In the genomic region with DNA sequence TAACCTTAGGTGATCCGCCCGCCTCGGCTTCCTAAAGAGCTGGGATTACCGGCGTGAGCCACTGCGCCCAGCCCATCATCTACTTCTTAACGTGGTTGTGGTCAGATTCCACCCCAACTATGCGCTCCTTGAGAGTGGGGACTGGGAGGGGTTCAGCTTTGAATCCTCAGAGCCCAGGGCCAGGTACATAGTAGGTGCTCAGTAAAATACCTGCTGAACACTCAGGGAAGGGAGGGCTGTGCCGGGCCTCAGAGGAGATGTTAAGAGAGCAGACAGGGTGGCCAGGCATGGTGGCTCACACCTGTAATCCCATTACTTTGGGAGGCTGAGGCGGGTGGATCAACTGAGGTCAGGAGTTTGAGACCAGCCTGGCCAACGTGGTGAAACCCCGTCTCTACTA, we compare ENCODE assay signal across 8 cellular contexts. TPM values are rescaled to one million over a fixed set of nuclear protein-coding genes. Genes with fewer than 3 reads are reported as not detected.
DNase-seq lines count a peak whose midpoint lies in the region; ATAC-seq lines count a peak whose summit lies in the region.

No MANE protein-coding gene starts in this region.

- H3K4me1 Mint-ChIP-seq in activated CD4-positive, alpha-beta T cell treated with anti-CD3 and anti-CD28 coated beads for 36 hours = peaks cover 64% of the 10 kb centered on the region
- H3K4me1 Mint-ChIP-seq in activated CD8-positive, alpha-beta T cell treated with anti-CD3 and anti-CD28 coated beads, Interleukin-2, amount 10 ng/mL, durations not matched to agents 7 days and 5 days (ENCODE audit: low read depth) = peaks cover 47% of the 10 kb centered on the region
- H3K4me1 Mint-ChIP-seq in immature natural killer cell = peaks cover 41 to 46% of the 10 kb centered on the region in 2 donors

- CTCF ChIA-PET in activated CD4-positive, alpha-beta T cell treated with anti-CD3 and anti-CD28 coated beads for 36 hours (lab: Charles Lee) = interaction anchor here (1.1 to 5.7 kb wide), 5 partner anchors 9 to 75 kb away, joined by 3 to 36 read pairs (median 6); a partner anchor contains a TSS
- CTCF ChIA-PET in activated CD8-positive, alpha-beta T cell treated with anti-CD3 and anti-CD28 coated beads, Interleukin-2, amount 10 ng/mL, durations not matched to agents 7 days and 5 days (lab: Charles Lee) = interaction anchor here (1.7 to 15.0 kb wide), 5 partner anchors 14 to 66 kb away, joined by 6 to 241 read pairs (median 26); a partner anchor contains a TSS

- H3K27ac ChIP-seq in stomach smooth muscle (ENCODE audit: low read length) = peak overlapping the region; percentile 94

- DNase-seq in activated CD4-positive, alpha-beta T cell treated with anti-CD3 and anti-CD28 coated beads for 36 hours = no peak
- no peak for DNase-seq in activated CD4-positive, alpha-beta T cell treated with anti-CD3 and anti-CD28 coated beads, Interleukin-2, amount 50 U/mL, for 48 hours
- DNase-seq in activated CD8-positive, alpha-beta T cell treated with anti-CD3 and anti-CD28 coated beads, Interleukin-2, amount 10 ng/mL, durations not matched to agents 7 days and 5 days = no peak
- DNase-seq in immature natural killer cell (no peak), NCI-H748 (lab: John Stamatoyannopoulos, UW; ENCODE audit: unreplicated experiment) (no peak)

- peaks cover 0 to 4% of the 10 kb centered on the region in 2 donors for H3K36me3 ChIP-seq in stomach smooth muscle (ENCODE audit: control insufficient read depth in 2 of 2, insufficient read depth in 2 of 2, low read length in 2 of 2)

- H3K4me1 ChIP-seq in stomach smooth muscle (ENCODE audit: control insufficient read depth, insufficient read depth, low read length) = peaks cover 46% of the 10 kb centered on the region

- no peaks in the 10 kb centered on the region for H3K27me3 Mint-ChIP-seq in activated CD4-positive, alpha-beta T cell treated with anti-CD3 and anti-CD28 coated beads for 36 hours
- no peaks in the 10 kb centered on the region for H3K27me3 Mint-ChIP-seq in activated CD8-positive, alpha-beta T cell treated with anti-CD3 and anti-CD28 coated beads, Interleukin-2, amount 10 ng/mL, durations not matched to agents 7 days and 5 days (ENCODE audit: low read depth)
- peaks cover 4 to 9% (median 5%) of the 10 kb centered on the region in 3 donors for H3K27me3 Mint-ChIP-seq in immature natural killer cell (ENCODE audit: low read depth in 3 of 3)

- no peak for ATAC-seq in activated CD4-positive, alpha-beta T cell treated with anti-CD3 and anti-CD28 coated beads for 36 hours
- ATAC-seq in activated CD8-positive, alpha-beta T cell treated with anti-CD3 and anti-CD28 coated beads, Interleukin-2, amount 10 ng/mL, durations not matched to agents 7 days and 5 days = no peak
- ATAC-seq in GM19328 (IDR thresholded peaks at IDR 0.05; ENCODE audit: unreplicated experiment) (no peak), GM21381 (IDR thresholded peaks at IDR 0.05; ENCODE audit: unreplicated experiment) (no peak)

- no peak overlapping the region for H3K4me3 ChIP-seq in stomach smooth muscle (ENCODE audit: low read length in 2 of 2)

- H3K9me3 ChIP-seq in stomach smooth muscle (ENCODE audit: control insufficient read depth in 2 of 2, low read length in 2 of 2) = no peaks in the 10 kb centered on the region

- H3K36me3 Mint-ChIP-seq in activated CD4-positive, alpha-beta T cell treated with anti-CD3 and anti-CD28 coated beads for 36 hours (ENCODE audit: low read depth) = peaks cover 7% of the 10 kb centered on the region
- H3K36me3 Mint-ChIP-seq in activated CD8-positive, alpha-beta T cell treated with anti-CD3 and anti-CD28 coated beads, Interleukin-2, amount 10 ng/mL, durations not matched to agents 7 days and 5 days (ENCODE audit: low read depth) = peaks cover 22% of the 10 kb centered on the region
- H3K36me3 Mint-ChIP-seq in immature natural killer cell = no peaks in the 10 kb centered on the region

- H3K4me3 Mint-ChIP-seq in activated CD4-positive, alpha-beta T cell treated with anti-CD3 and anti-CD28 coated beads for 36 hours = peak overlapping the region; percentile 17
- H3K4me3 Mint-ChIP-seq in activated CD8-positive, alpha-beta T cell treated with anti-CD3 and anti-CD28 coated beads, Interleukin-2, amount 10 ng/mL, durations not matched to agents 7 days and 5 days = peak overlapping the region; percentile 58
- peak overlapping the region; percentile 54 to 97 (median 61) for H3K4me3 Mint-ChIP-seq in immature natural killer cell

- POLR2A ChIA-PET in activated CD4-positive, alpha-beta T cell treated with anti-CD3 and anti-CD28 coated beads for 36 hours (lab: Charles Lee) = no interaction called here
- POLR2A ChIA-PET in activated CD8-positive, alpha-beta T cell treated with anti-CD3 and anti-CD28 coated beads, Interleukin-2, amount 10 ng/mL, durations not matched to agents 7 days and 5 days (lab: Charles Lee) = interaction anchor here (1.0 to 4.5 kb wide), 5 partner anchors 12 to 41 kb away, joined by 3 to 33 read pairs (median 19); a partner anchor contains a TSS

- H3K27ac Mint-ChIP-seq in activated CD4-positive, alpha-beta T cell treated with anti-CD3 and anti-CD28 coated beads for 36 hours = peak overlapping the region; percentile 55
- peak overlapping the region; percentile 99 for H3K27ac Mint-ChIP-seq in activated CD8-positive, alpha-beta T cell treated with anti-CD3 and anti-CD28 coated beads, Interleukin-2, amount 10 ng/mL, durations not matched to agents 7 days and 5 days
- peak overlapping the region; percentile 76 to 100 (median 82) for H3K27ac Mint-ChIP-seq in immature natural killer cell

- intact Hi-C loops in activated CD4-positive, alpha-beta T cell treated with anti-CD3 and anti-CD28 coated beads for 36 hours (cut with DNase I, micrococcal nuclease) = loop anchor here in 1 of 2 experiments (10.0 kb wide), 1 partner anchor 1081 kb away; a partner anchor contains a TSS

- no peaks in the 10 kb centered on the region for H3K9me3 Mint-ChIP-seq in activated CD4-positive, alpha-beta T cell treated with anti-CD3 and anti-CD28 coated beads for 36 hours (ENCODE audit: low read depth)
- no peaks in the 10 kb centered on the region for H3K9me3 Mint-ChIP-seq in activated CD8-positive, alpha-beta T cell treated with anti-CD3 and anti-CD28 coated beads, Interleukin-2, amount 10 ng/mL, durations not matched to agents 7 days and 5 days (ENCODE audit: insufficient read depth)
- H3K9me3 Mint-ChIP-seq in immature natural killer cell = no peaks in the 10 kb centered on the region

- H3K27me3 ChIP-seq in stomach smooth muscle (ENCODE audit: control insufficient read depth in 1 of 2, insufficient read depth in 2 of 2, low read length in 2 of 2) = no peaks in the 10 kb centered on the region

- peak overlapping the region; percentile 51 to 60 for H3K9ac ChIP-seq in stomach smooth muscle (ENCODE audit: low read length in 2 of 2)

RNA-seq across cellular contexts. Expression of a gene that starts 1.2 kb away (rescaled TPM):
- 100 to 1,000 TPM; 522 to 663 TPM for total RNA-seq in activated CD4-positive, alpha-beta T cell treated with anti-CD3 and anti-CD28 coated beads for 36 hours
- 1,000 to 10,000 TPM; 1,444 to 1,502 TPM for total RNA-seq in activated CD8-positive, alpha-beta T cell treated with anti-CD3 and anti-CD28 coated beads, Interleukin-2, amount 10 ng/mL, durations not matched to agents 7 days and 5 days
- polyA plus RNA-seq in immature natural killer cell = 100 to 1,000 TPM; 416 to 572 (median 473) TPM

RNA-seq across cellular contexts. Expression of a gene that starts 11.9 kb away (rescaled TPM):
- 10 to 100 TPM; 37.1 to 42.3 TPM for total RNA-seq in activated CD4-positive, alpha-beta T cell treated with anti-CD3 and anti-CD28 coated beads for 36 hours
- total RNA-seq in activated CD8-positive, alpha-beta T cell treated with anti-CD3 and anti-CD28 coated beads, Interleukin-2, amount 10 ng/mL, durations not matched to agents 7 days and 5 days = 10 to 100 TPM; 42.6 to 45.3 TPM
- polyA plus RNA-seq in immature natural killer cell = 10 to 100 TPM; 34.6 to 59.3 (median 42.3) TPM

RNA-seq across cellular contexts. Expression of a gene that starts 15.7 kb away (rescaled TPM):
- total RNA-seq in activated CD4-positive, alpha-beta T cell treated with anti-CD3 and anti-CD28 coated beads for 36 hours = 10 to 100 TPM; 35.8 to 37.8 TPM
- total RNA-seq in activated CD8-positive, alpha-beta T cell treated with anti-CD3 and anti-CD28 coated beads, Interleukin-2, amount 10 ng/mL, durations not matched to agents 7 days and 5 days = 10 to 100 TPM; 31.5 to 33.5 TPM
- 10 to 100 TPM in 1 of 3 donors, 1 to 10 TPM in 2; 2.2 to 13.2 (median 7.7) TPM for polyA plus RNA-seq in immature natural killer cell

RNA-seq across cellular contexts. Expression of a gene that starts 22.6 kb away (rescaled TPM):
- 10 to 100 TPM; 23.3 to 26.1 TPM for total RNA-seq in activated CD4-positive, alpha-beta T cell treated with anti-CD3 and anti-CD28 coated beads for 36 hours
- 10 to 100 TPM; 45.2 to 45.8 TPM for total RNA-seq in activated CD8-positive, alpha-beta T cell treated with anti-CD3 and anti-CD28 coated beads, Interleukin-2, amount 10 ng/mL, durations not matched to agents 7 days and 5 days
- 10 to 100 TPM; 15.0 to 22.4 (median 20.8) TPM for polyA plus RNA-seq in immature natural killer cell

RNA-seq across cellular contexts. Expression of a gene that starts 34.8 kb away (rescaled TPM):
- total RNA-seq in activated CD4-positive, alpha-beta T cell treated with anti-CD3 and anti-CD28 coated beads for 36 hours = 10 to 100 TPM; 86.5 to 98.2 TPM
- total RNA-seq in activated CD8-positive, alpha-beta T cell treated with anti-CD3 and anti-CD28 coated beads, Interleukin-2, amount 10 ng/mL, durations not matched to agents 7 days and 5 days = 100 to 1,000 TPM; 216 to 218 TPM
- polyA plus RNA-seq in immature natural killer cell = 10 to 100 TPM; 12.6 to 41.2 (median 21.2) TPM
